12 cellular contexts compared by ENCODE assay signal in the genomic region with DNA sequence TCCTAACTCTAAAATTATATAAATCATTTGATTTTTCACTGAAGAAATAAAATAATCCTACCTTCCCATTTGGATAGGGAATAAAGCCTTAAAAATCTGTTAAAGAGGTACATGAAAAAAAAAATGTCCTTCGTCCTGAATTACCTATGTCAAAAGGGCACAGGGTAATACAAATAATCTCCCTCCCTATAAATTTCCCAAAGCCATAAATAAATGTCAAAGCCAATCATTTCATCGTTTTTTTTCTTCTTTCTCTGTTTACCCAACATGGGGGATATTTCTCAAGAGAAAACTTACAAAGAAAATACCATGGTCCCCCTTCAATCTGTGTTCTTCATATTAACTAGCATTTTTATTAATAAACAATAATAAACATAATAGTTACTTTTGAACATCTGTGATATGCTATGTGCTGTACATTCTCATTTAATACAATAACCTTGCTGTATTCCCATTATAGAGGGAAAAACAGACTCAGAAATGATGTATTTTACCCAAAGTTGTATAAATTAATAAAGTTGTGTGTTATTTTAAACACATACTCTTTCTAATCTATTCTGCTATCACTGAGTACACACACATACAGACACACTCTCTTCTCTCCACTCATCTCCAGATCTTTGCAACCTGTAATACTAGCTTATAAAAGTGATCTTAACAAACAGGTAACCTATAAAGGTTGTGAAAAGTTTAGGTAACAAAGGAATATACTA. TPM values are rescaled to one million over a fixed set of nuclear protein-coding genes. Genes with fewer than 3 reads are reported as not detected.
A peak's percentile ranks its signal among the peaks of the same experiment; 100 is the strongest.
DNase-seq lines count a peak whose midpoint lies in the region; ATAC-seq, FAIRE-seq and TF ChIP-seq lines count a peak whose summit lies in the region.
"Had no signal": no experiment of that assay in that cellular context is flagged by ENCODE, and none has a peak within 500 bp of the region (broad histone marks: within the 10 kb centered on the region; RNA-seq: fewer than 3 reads in every experiment).

No MANE protein-coding gene starts in this region.

- peak; percentile 33 for FAIRE-seq in endometrium (lab: Jason Lieb, UNC)

- H3K9me2 ChIP-seq in MM.1S (replicated peaks; ENCODE audit: insufficient read depth, low read length), result no peaks in the 10 kb centered on the region

- no peaks in the 10 kb centered on the region for H3K27me3 ChIP-seq in MM.1S (replicated peaks; ENCODE audit: insufficient read depth, low read length)
- no peaks in the 10 kb centered on the region for H3K27me3 ChIP-seq in trophoblast cell (ENCODE audit: insufficient read depth, low read length)

- no peak overlapping the region for H3K23ac ChIP-seq in trophoblast cell (ENCODE audit: low read length)

- no peak overlapping the region for H2BK5ac ChIP-seq in trophoblast cell (ENCODE audit: low read depth, low read length, poor library complexity)

- no peak overlapping the region for H2BK120ac ChIP-seq in trophoblast cell (ENCODE audit: insufficient read depth, low read length, poor library complexity)

- BruUV-seq in Calu3 (replicated peaks; lab: Mats Ljungman, UMichigan), result no TSS peak

- H2BK12ac ChIP-seq in trophoblast cell (ENCODE audit: low read length), result no peak overlapping the region

- no peak overlapping the region for H4K8ac ChIP-seq in trophoblast cell (ENCODE audit: low read depth, low read length)

- H3K36me3 Mint-ChIP-seq in Calu3 (ENCODE audit: insufficient read depth, unreplicated experiment) (peaks cover 7% of the 10 kb centered on the region), progenitor cell of endocrine pancreas (ENCODE audit: insufficient read depth) (peaks cover 4% of the 10 kb centered on the region)
- peaks cover 0 to 12% of the 10 kb centered on the region in 2 donors for H3K36me3 Mint-ChIP-seq in activated naive CD4-positive, alpha-beta T cell treated with anti-CD3 and anti-CD28 coated beads, Interleukin-2, amount 50 U/mL, for 72 hours

- H3K4me2 ChIP-seq in MM.1S (ENCODE audit: low read depth, low read length), result peak overlapping the region; percentile 51
- no peak overlapping the region for H3K4me2 ChIP-seq in trophoblast cell (ENCODE audit: low read length)

- H3K4me3 Mint-ChIP-seq in Calu3 (ENCODE audit: low read depth, unreplicated experiment) (no peak overlapping the region), progenitor cell of endocrine pancreas (ENCODE audit: low read depth) (no peak overlapping the region)

- H2AFZ ChIP-seq in MM.1S (ENCODE audit: low read length), result no peak overlapping the region
- H2AFZ ChIP-seq in trophoblast cell (ENCODE audit: insufficient read depth, low read length, poor library complexity), result no peak overlapping the region

- H3K4ac ChIP-seq in trophoblast cell (ENCODE audit: low read depth, low read length), result no peak overlapping the region

- H3K4me1 ChIP-seq in MM.1S (ENCODE audit: low read length) (peaks cover 49% of the 10 kb centered on the region), trophoblast cell (ENCODE audit: control insufficient read depth in 1 of 2, insufficient read depth in 2 of 2, low read length in 2 of 2) (no peaks in the 10 kb centered on the region)

- H3K27me3 Mint-ChIP-seq in Calu3 (ENCODE audit: unreplicated experiment), result no peaks in the 10 kb centered on the region
- no peaks in the 10 kb centered on the region for H3K27me3 Mint-ChIP-seq in progenitor cell of endocrine pancreas

- H3K9ac ChIP-seq in MM.1S (ENCODE audit: low read length) (peak overlapping the region; percentile 92), trophoblast cell (ENCODE audit: low read length) (no peak overlapping the region)

- H3K79me2 ChIP-seq in MM.1S (ENCODE audit: low read length), result peaks cover 95% of the 10 kb centered on the region
- H3K79me2 ChIP-seq in trophoblast cell (ENCODE audit: control insufficient read depth, insufficient read depth, low read length, poor library complexity), result no peaks in the 10 kb centered on the region

- peak overlapping the region; percentile 75 for H3K4me3 ChIP-seq in MM.1S (ENCODE audit: low read length)
- no peak overlapping the region for H3K4me3 ChIP-seq in trophoblast cell (ENCODE audit: low read depth, low read length)

- no peak for ATAC-seq in activated naive CD4-positive, alpha-beta T cell treated with anti-CD3 and anti-CD28 coated beads, Interleukin-2, amount 50 U/mL, for 72 hours

- H3K27ac Mint-ChIP-seq in Calu3 (ENCODE audit: unreplicated experiment), result peak overlapping the region; percentile 75
- peak overlapping the region; percentile 5 for H3K27ac Mint-ChIP-seq in progenitor cell of endocrine pancreas
- H3K27ac Mint-ChIP-seq in activated naive CD4-positive, alpha-beta T cell treated with anti-CD3 and anti-CD28 coated beads, Interleukin-2, amount 50 U/mL, for 72 hours, result no peak overlapping the region

- no peak overlapping the region for H4K91ac ChIP-seq in trophoblast cell (ENCODE audit: low read depth, low read length)

- DNase-seq in Calu3 (no peak), MM.1S (no peak), progenitor cell of endocrine pancreas (ENCODE audit: low spot score, unreplicated experiment) (no peak), DMS53 (lab: John Stamatoyannopoulos, UW) (no peak), trophoblast cell (no peak), AG08396 (ENCODE audit: low spot score) (no peak)
- no peak for DNase-seq in activated naive CD4-positive, alpha-beta T cell treated with anti-CD3 and anti-CD28 coated beads, Interleukin-2, amount 50 U/mL, for 72 hours (ENCODE audit: low spot score in 2 of 2)
- DNase-seq: activated CD4-positive, alpha-beta T cell treated with anti-CD3 and anti-CD28 coated beads, Interleukin-2, amount 50 U/mL, for 4 hours; COR-L47; NCI-H1105; stimulated activated CD4-positive, alpha-beta T cell treated with anti-CD3 and anti-CD28 coated beads, Interleukin-12 subunit alpha, Interleukin-12 subunit beta, amount 100 ng/mL, for 4 hours had no signal

- H3K36me3 ChIP-seq in MM.1S (replicated peaks; ENCODE audit: insufficient read depth, low read length), result no peaks in the 10 kb centered on the region
- H3K36me3 ChIP-seq in trophoblast cell (ENCODE audit: control insufficient read depth in 1 of 2, insufficient read depth in 2 of 2, low read length in 2 of 2), result no peaks in the 10 kb centered on the region

- H3K9me3 ChIP-seq in MM.1S (replicated peaks; ENCODE audit: insufficient read depth, low read length) (no peaks in the 10 kb centered on the region), trophoblast cell (ENCODE audit: insufficient read depth, low read depth, low read length) (no peaks in the 10 kb centered on the region)

- no peaks in the 10 kb centered on the region for H3K79me1 ChIP-seq in trophoblast cell (ENCODE audit: low read length)

- H4K20me1 ChIP-seq in MM.1S (ENCODE audit: insufficient read depth, low read length), result no peaks in the 10 kb centered on the region

- H3K4me1 Mint-ChIP-seq in Calu3 (ENCODE audit: low read depth, unreplicated experiment), result peaks cover 11% of the 10 kb centered on the region
- H3K4me1 Mint-ChIP-seq in progenitor cell of endocrine pancreas (ENCODE audit: low read depth), result peaks cover 22% of the 10 kb centered on the region

- H2AK5ac ChIP-seq in trophoblast cell (ENCODE audit: low read length), result no peak overlapping the region

- H4K12ac ChIP-seq in trophoblast cell (ENCODE audit: low read depth, low read length), result no peak overlapping the region

- H3K27ac ChIP-seq in MM.1S (ENCODE audit: low read length), result peak overlapping the region; percentile 87
- H3K27ac ChIP-seq in trophoblast cell (ENCODE audit: low read depth, low read length), result no peak overlapping the region

- no peak overlapping the region for H3K14ac ChIP-seq in trophoblast cell (ENCODE audit: low read length)

- TF ChIP-seq CTCF in Calu3 (IDR thresholded peaks at IDR 0.05; ENCODE audit: unreplicated experiment) (no peak), MM.1S (IDR thresholded peaks at IDR 0.05; ENCODE audit: low read length) (no peak), progenitor cell of endocrine pancreas (IDR thresholded peaks at IDR 0.05; ENCODE audit: unreplicated experiment) (no peak)

- peaks cover 63% of the 10 kb centered on the region for H3F3A ChIP-seq in MM.1S (ENCODE audit: insufficient read depth, low read length)

- no peak overlapping the region for H3K18ac ChIP-seq in trophoblast cell (ENCODE audit: low read length)

- CTCF ChIA-PET in Calu3 (lab: Charles Lee), result interaction anchor here (1.1 kb wide), 1 partner anchor 55 kb away, joined by 4 read pairs; no protein-coding TSS in a partner anchor

- intact Hi-C loops in Calu3 (cut with micrococcal nuclease; ENCODE audit: unreplicated experiment), result no loop called here

- H3K9me3 Mint-ChIP-seq in Calu3 (ENCODE audit: low read depth, unreplicated experiment) (no peaks in the 10 kb centered on the region), progenitor cell of endocrine pancreas (ENCODE audit: low read depth) (no peaks in the 10 kb centered on the region)
- H3K9me3 Mint-ChIP-seq in activated naive CD4-positive, alpha-beta T cell treated with anti-CD3 and anti-CD28 coated beads, Interleukin-2, amount 50 U/mL, for 72 hours, result peaks cover 0 to 7% of the 10 kb centered on the region in 2 donors

- WGBS in trophoblast cell (ENCODE audit: extremely low coverage, insufficient coverage, insufficient read length), result no CpG with 5 or more reads among the region's 2 CpGs

RNA-seq across cellular contexts. Expression of gene ANKRD28, which starts 0.9 kb away (rescaled TPM):
- total RNA-seq in Calu3 (2022) (54.2 and 57.7 TPM in 2 replicates), progenitor cell of endocrine pancreas (63.7 and 66.1 TPM in 2 replicates)
- polyA plus RNA-seq in trophoblast cell (2013), result 9.4 and 9.7 TPM in 2 replicates
- 10 to 100 TPM; 22.1 to 43.0 TPM for total RNA-seq in activated naive CD4-positive, alpha-beta T cell treated with anti-CD3 and anti-CD28 coated beads, Interleukin-2, amount 50 U/mL, for 72 hours

Comparison
In these comparisons a context has a peak if more than half of its experiments do, and no peak if none do; other contexts are left out.
1. H3K27ac Mint-ChIP-seq: peak in Calu3 (single experiment) and progenitor cell of endocrine pancreas (single experiment); none in activated naive CD4-positive, alpha-beta T cell treated with anti-CD3 and anti-CD28 coated beads, Interleukin-2, amount 50 U/mL, for 72 hours (0 of 2).